ENCODE assay signal across 29 cellular contexts in genomic region chr14:50834802-50835276, GRCh38. TPM values are rescaled to one million over a fixed set of nuclear protein-coding genes. Genes with fewer than 3 reads are reported as not detected.
DNase-seq lines count a peak whose midpoint lies in the region; ATAC-seq and TF ChIP-seq lines count a peak whose summit lies in the region.
"Had no signal": no experiment of that assay in that cellular context is flagged by ENCODE, and none has a peak within 500 bp of the region (broad histone marks: within the 10 kb centered on the region; RNA-seq: fewer than 3 reads in every experiment).

No MANE protein-coding gene starts in this region.

- H2AFZ ChIP-seq in OCI-LY3 (ENCODE audit: low read depth, low read length): no peak overlapping the region

- TF ChIP-seq EP300 in sigmoid colon (IDR thresholded peaks at IDR 0.05): no peak

- no peaks in the 10 kb centered on the region for H3K9me3 Mint-ChIP-seq in T-helper 1 cell treated with Interleukin-12 subunit alpha and Interleukin-12 subunit beta and Interleukin-4 antibody, amounts not matched to agents 30 μg/mL and 1 μg/mL, for 36 hours
- H3K9me3 Mint-ChIP-seq in CD4-positive, alpha-beta T cell: no peaks in the 10 kb centered on the region
- no peaks in the 10 kb centered on the region for H3K9me3 Mint-ChIP-seq in memory B cell
- H3K9me3 Mint-ChIP-seq: activated naive CD4-positive, alpha-beta T cell treated with anti-CD3 and anti-CD28 coated beads for 36 hours; activated T-cell treated with anti-CD3 and anti-CD28 coated beads, Interleukin-2, amount 50 U/mL, for 72 hours; endodermal cell; stimulated activated naive CD8-positive, alpha-beta T cell treated with anti-CD3 and anti-CD28 coated beads, Interleukin-15, amount 100 ng/mL, for 72 hours had no signal

- H3K27ac Mint-ChIP-seq in T-helper 1 cell treated with Interleukin-12 subunit alpha and Interleukin-12 subunit beta and Interleukin-4 antibody, amounts not matched to agents 30 μg/mL and 1 μg/mL, for 36 hours: peak overlapping the region; percentile 55
- H3K27ac Mint-ChIP-seq in CD4-positive, alpha-beta T cell: peak overlapping the region; percentile 72
- peak overlapping the region; percentile 91 for H3K27ac Mint-ChIP-seq in memory B cell
- H3K27ac Mint-ChIP-seq: activated naive CD4-positive, alpha-beta T cell treated with anti-CD3 and anti-CD28 coated beads for 36 hours; activated T-cell treated with anti-CD3 and anti-CD28 coated beads, Interleukin-2, amount 50 U/mL, for 72 hours; endodermal cell; progenitor cell of endocrine pancreas had no signal

- no peak overlapping the region for H3K4me3 Mint-ChIP-seq in T-helper 1 cell treated with Interleukin-12 subunit alpha and Interleukin-12 subunit beta and Interleukin-4 antibody, amounts not matched to agents 30 μg/mL and 1 μg/mL, for 36 hours
- H3K4me3 Mint-ChIP-seq in CD4-positive, alpha-beta T cell: peak overlapping the region; percentile 59
- H3K4me3 Mint-ChIP-seq in memory B cell: peak overlapping the region; percentile 70
- H3K4me3 Mint-ChIP-seq: endodermal cell had no signal

- peak overlapping the region; percentile 21; the same call in 1 of the 2 replicates for H3K4me2 ChIP-seq in OCI-LY3 (ENCODE audit: low read length)

- TF ChIP-seq CTCF in CD4-positive, alpha-beta T cell (IDR thresholded peaks at IDR 0.05): no peak
- TF ChIP-seq CTCF in OCI-LY3 (IDR thresholded peaks at IDR 0.05; ENCODE audit: low read depth, low read length) (no peak), sigmoid colon (IDR thresholded peaks at IDR 0.05) (no peak)

- H3K9ac ChIP-seq in OCI-LY3 (ENCODE audit: low read length): no peak overlapping the region

- H3K4me1 Mint-ChIP-seq in T-helper 1 cell treated with Interleukin-12 subunit alpha and Interleukin-12 subunit beta and Interleukin-4 antibody, amounts not matched to agents 30 μg/mL and 1 μg/mL, for 36 hours (ENCODE audit: low read depth): peaks cover 33% of the 10 kb centered on the region
- H3K4me1 Mint-ChIP-seq in CD4-positive, alpha-beta T cell (ENCODE audit: low read depth): peaks cover 51% of the 10 kb centered on the region
- H3K4me1 Mint-ChIP-seq in memory B cell: peaks cover 37% of the 10 kb centered on the region

- POLR2A ChIA-PET in CD4-positive, alpha-beta T cell (lab: Charles Lee): interaction anchor here (0.6 to 1.7 kb wide), 5 partner anchors 13 to 49 kb away, joined by 3 to 16 read pairs (median 7); no protein-coding TSS in a partner anchor

- DNase-seq in T-helper 1 cell (no peak), memory B cell (ENCODE audit: low spot score in 2 of 2) (no peak), NOMO-1 treated with dmso at 0.1 percent for 144 hours (lab: John Stamatoyannopoulos, UW; ENCODE audit: unreplicated experiment) (no peak), sigmoid colon (no peak)
- DNase-seq in CD4-positive, alpha-beta T cell: no peak
- DNase-seq: activated T-cell treated with anti-CD3 and anti-CD28 coated beads, Interleukin-2, amount 50 U/mL, for 72 hours; colonic mucosa; endodermal cell; foreskin keratinocyte; H7; heart right ventricle; KG1; NCI-H2029 treated with DMSO at 0.1 percent for 48 hours; NCI-H526; stimulated activated CD4-positive, alpha-beta T cell treated with anti-CD3 and anti-CD28 coated beads, Interleukin-4, amount 100 ng/mL, for 4 hours; stimulated activated naive CD8-positive, alpha-beta T cell treated with anti-CD3 and anti-CD28 coated beads, Interleukin-15, amount 100 ng/mL, for 72 hours; thyroid gland had no signal

- H3K36me3 ChIP-seq in OCI-LY3 (replicated peaks; ENCODE audit: low read depth, low read length): no peaks in the 10 kb centered on the region
- H3K36me3 ChIP-seq in sigmoid colon: no peaks in the 10 kb centered on the region
- H3K36me3 ChIP-seq: colonic mucosa, esophagus muscularis mucosa, heart right ventricle, SJCRH30, thyroid gland had no signal

- peaks cover 23% of the 10 kb centered on the region for H3K4me1 ChIP-seq in OCI-LY3 (ENCODE audit: low read length)
- peaks cover 0 to 14% (median 5%) of the 10 kb centered on the region in 4 donors for H3K4me1 ChIP-seq in sigmoid colon
- H3K4me1 ChIP-seq: colonic mucosa, foreskin keratinocyte, SJCRH30 had no signal

- TF ChIP-seq POLR2A in sigmoid colon (IDR thresholded peaks at IDR 0.05): no peak

- no peaks in the 10 kb centered on the region for H3K27me3 ChIP-seq in CD4-positive, alpha-beta T cell (ENCODE audit: control insufficient read depth, insufficient read depth, low read length)
- H3K27me3 ChIP-seq in OCI-LY3 (ENCODE audit: low read depth, low read length) (peaks cover 5% of the 10 kb centered on the region; the same call in 1 of the 2 replicates), sigmoid colon (no peaks in the 10 kb centered on the region)
- H3K27me3 ChIP-seq: colonic mucosa, esophagus muscularis mucosa, SJCRH30, thyroid gland had no signal

- no peak for ATAC-seq in CD4-positive, alpha-beta T cell (ENCODE audit: poor library complexity)
- no peak for ATAC-seq in memory B cell (ENCODE audit: low read depth)
- ATAC-seq in HG03097 (IDR thresholded peaks at IDR 0.05; ENCODE audit: low FRiP score, unreplicated experiment): no peak
- ATAC-seq: activated T-cell treated with anti-CD3 and anti-CD28 coated beads, Interleukin-2, amount 50 U/mL, for 72 hours; foreskin keratinocyte; heart right ventricle; sciatic nerve; stimulated activated naive CD8-positive, alpha-beta T cell treated with anti-CD3 and anti-CD28 coated beads, Interleukin-15, amount 100 ng/mL, for 72 hours had no signal

- no peak overlapping the region for H3K4me3 ChIP-seq in OCI-LY3 (ENCODE audit: low read length)
- H3K4me3 ChIP-seq in sigmoid colon: no peak overlapping the region
- H3K4me3 ChIP-seq: colonic mucosa, esophagus muscularis mucosa, heart right ventricle, SJCRH30, thyroid gland had no signal

- H3K27me3 Mint-ChIP-seq in T-helper 1 cell treated with Interleukin-12 subunit alpha and Interleukin-12 subunit beta and Interleukin-4 antibody, amounts not matched to agents 30 μg/mL and 1 μg/mL, for 36 hours (ENCODE audit: low read depth): peaks cover 18% of the 10 kb centered on the region
- H3K27me3 Mint-ChIP-seq in CD4-positive, alpha-beta T cell: no peaks in the 10 kb centered on the region
- no peaks in the 10 kb centered on the region for H3K27me3 Mint-ChIP-seq in memory B cell
- H3K27me3 Mint-ChIP-seq: stimulated activated naive CD8-positive, alpha-beta T cell treated with anti-CD3 and anti-CD28 coated beads, Interleukin-15, amount 100 ng/mL, for 72 hours had no signal

- peaks cover 10% of the 10 kb centered on the region for H3K79me2 ChIP-seq in OCI-LY3 (ENCODE audit: low read length)

- 70 to 85% methylated on average over 5 of the region's 5 CpGs for whole genome bisulfite sequencing in sigmoid colon, 2 donors

- intact Hi-C loops in CD4-positive, alpha-beta T cell (cut with DNase I, micrococcal nuclease): loop anchor here (2.0 to 10.0 kb wide), 4 partner anchors 14 to 973 kb away; no protein-coding TSS in a partner anchor
- intact Hi-C loops in sigmoid colon (cut with DNase I): no loop called here

- peaks cover under 1% of the 10 kb centered on the region; the same call in 1 of the 2 replicates for H4K20me1 ChIP-seq in OCI-LY3 (ENCODE audit: insufficient read depth, low read length)

- H3K9me3 ChIP-seq in CD4-positive, alpha-beta T cell (ENCODE audit: control insufficient read depth, low read length): no peaks in the 10 kb centered on the region
- H3K9me3 ChIP-seq in OCI-LY3 (ENCODE audit: insufficient read depth, low read length) (no peaks in the 10 kb centered on the region), sigmoid colon (no peaks in the 10 kb centered on the region)
- H3K9me3 ChIP-seq: colonic mucosa, esophagus muscularis mucosa, heart right ventricle, SJCRH30, thyroid gland had no signal

- CTCF ChIA-PET in CD4-positive, alpha-beta T cell (lab: Charles Lee): interaction anchor here (1.7 kb wide), 1 partner anchor 12 kb away, joined by 4 read pairs; no protein-coding TSS in a partner anchor

- H3K36me3 Mint-ChIP-seq in T-helper 1 cell treated with Interleukin-12 subunit alpha and Interleukin-12 subunit beta and Interleukin-4 antibody, amounts not matched to agents 30 μg/mL and 1 μg/mL, for 36 hours (ENCODE audit: low read depth): peaks cover 2% of the 10 kb centered on the region
- H3K36me3 Mint-ChIP-seq in CD4-positive, alpha-beta T cell (ENCODE audit: low read depth): peaks cover 12% of the 10 kb centered on the region
- no peaks in the 10 kb centered on the region for H3K36me3 Mint-ChIP-seq in memory B cell

- no peak overlapping the region for H3K27ac ChIP-seq in CD4-positive, alpha-beta T cell (ENCODE audit: low read depth, low read length)
- H3K27ac ChIP-seq in OCI-LY3 (ENCODE audit: low read length): no peak overlapping the region
- H3K27ac ChIP-seq in sigmoid colon: no peak overlapping the region
- H3K27ac ChIP-seq: 22Rv1, colonic mucosa, esophagus muscularis mucosa, foreskin keratinocyte, heart right ventricle, SJCRH30, thyroid gland had no signal

RNA-seq across cellular contexts. Expression of gene NIN, which starts 3.9 kb away (rescaled TPM):
- total RNA-seq in CD4-positive, alpha-beta T cell: 10 to 100 TPM; 96.8 to 98.5 TPM
- total RNA-seq in sigmoid colon: 10 to 100 TPM; 20.7 to 38.2 (median 26.9) TPM
- polyA plus RNA-seq in sigmoid colon: 10 to 100 TPM in 1 of 3 donors, 1 to 10 TPM in 2; 3.6 to 14.8 (median 5.1) TPM

RNA-seq across cellular contexts. Expression of gene ABHD12B, which starts 37.0 kb away (rescaled TPM):
- total RNA-seq in CD4-positive, alpha-beta T cell: not detected
- not detected for total RNA-seq in sigmoid colon
- polyA plus RNA-seq in sigmoid colon: 1 to 10 TPM; 5.3 to 9.3 (median 6.0) TPM
- total RNA-seq: activated naive CD4-positive, alpha-beta T cell treated with anti-CD3 and anti-CD28 coated beads for 36 hours; activated T-cell treated with anti-CD3 and anti-CD28 coated beads, Interleukin-2, amount 50 U/mL, for 72 hours; bronchial epithelial cell; esophagus muscularis mucosa; foreskin keratinocyte; heart right ventricle; HT1080; lung microvascular endothelial cell; progenitor cell of endocrine pancreas; sciatic nerve; SJCRH30 had no signal
- polyA plus RNA-seq: foreskin keratinocyte, heart right ventricle had no signal
